In genomic region chr5:92887254-92887653, GRCh38 we compare ENCODE assay signal across 1 cellular context.
A peak's percentile ranks its signal among the peaks of the same experiment; 100 is the strongest.
TF ChIP-seq lines count a peak whose summit lies in the region.

No MANE protein-coding gene starts in this region.

TF ChIP-seq in HepG2, 621 proteins besides CTCF, POLR2A, EP300 and RAD21 (continued from another document and continues in another):
- TF ChIP-seq FOXP4 (CRISPR knock-in tag; IDR thresholded peaks at IDR 0.05) (peak; percentile 99), ZBTB25 (CRISPR knock-in tag; IDR thresholded peaks at IDR 0.05) (peak; percentile 79), MNT (IDR thresholded peaks at IDR 0.05) (no peak), CERS6 (CRISPR knock-in tag; IDR thresholded peaks at IDR 0.05) (no peak), ZMYM2 (CRISPR knock-in tag; IDR thresholded peaks at IDR 0.05) (no peak), BCL3 (CRISPR knock-in tag; IDR thresholded peaks at IDR 0.05) (no peak), FIP1L1 (IDR thresholded peaks at IDR 0.05; ENCODE audit: borderline replicate concordance, insufficient read depth, low read depth, low read length) (no peak), RERE (CRISPR knock-in tag; IDR thresholded peaks at IDR 0.05; ENCODE audit: low read depth) (peak; percentile 60; the same call in 1 of the 2 replicates), ZNF749 (CRISPR knock-in tag; IDR thresholded peaks at IDR 0.05; ENCODE audit: borderline replicate concordance) (no peak), GRHL1 (CRISPR knock-in tag; conservative IDR thresholded peaks at IDR 0.05) (no peak), TOPORS (CRISPR knock-in tag; IDR thresholded peaks at IDR 0.05) (no peak), CHCHD3 (CRISPR knock-in tag; IDR thresholded peaks at IDR 0.05) (no peak), DBP (CRISPR knock-in tag; IDR thresholded peaks at IDR 0.05; ENCODE audit: not compliant biosample characterization) (no peak), PLRG1 (conservative IDR thresholded peaks at IDR 0.05) (no peak), ZNF564 (CRISPR knock-in tag; IDR thresholded peaks at IDR 0.05) (no peak), CENPT (CRISPR knock-in tag; IDR thresholded peaks at IDR 0.05; ENCODE audit: low read depth) (no peak), HMG20B (CRISPR knock-in tag; conservative IDR thresholded peaks at IDR 0.05) (no peak; the same call in 1 of the 2 replicates), ZNF383 (CRISPR knock-in tag; IDR thresholded peaks at IDR 0.05; ENCODE audit: borderline replicate concordance) (no peak), NR2F2 (IDR thresholded peaks at IDR 0.05; ENCODE audit: borderline replicate concordance, low read depth) (peak; percentile 80), KLF16 (CRISPR knock-in tag; IDR thresholded peaks at IDR 0.05) (peak in 1 of 2 experiments; percentile 80; a peak in 2 of 4 replicates), ZNF326 (CRISPR knock-in tag; IDR thresholded peaks at IDR 0.05; ENCODE audit: borderline replicate concordance) (no peak), E2F2 (CRISPR knock-in tag; IDR thresholded peaks at IDR 0.05; ENCODE audit: borderline replicate concordance) (no peak), SOX6 (IDR thresholded peaks at IDR 0.05) (no peak), SOX6 (CRISPR knock-in tag; IDR thresholded peaks at IDR 0.05) (peak; percentile 93), SIX4 (CRISPR knock-in tag; IDR thresholded peaks at IDR 0.05) (peak; percentile 86), SNRNP70 (IDR thresholded peaks at IDR 0.05; ENCODE audit: low read depth, low read length) (no peak), ZFP62 (CRISPR knock-in tag; IDR thresholded peaks at IDR 0.05) (no peak), RXRB (CRISPR knock-in tag; IDR thresholded peaks at IDR 0.05; ENCODE audit: borderline replicate concordance) (peak; percentile 99), ZNF674 (CRISPR knock-in tag; IDR thresholded peaks at IDR 0.05; ENCODE audit: low read depth) (no peak), ELK4 (CRISPR knock-in tag; IDR thresholded peaks at IDR 0.05; ENCODE audit: borderline replicate concordance) (no peak), GABPB1 (CRISPR knock-in tag; IDR thresholded peaks at IDR 0.05) (peak; percentile 40; the same call in 1 of the 2 replicates), TBP (CRISPR knock-in tag; IDR thresholded peaks at IDR 0.05) (no peak), ZNF766 (CRISPR knock-in tag; IDR thresholded peaks at IDR 0.05; ENCODE audit: borderline replicate concordance) (no peak), TGIF2 (CRISPR knock-in tag; IDR thresholded peaks at IDR 0.05) (no peak), ZNF335 (CRISPR knock-in tag; IDR thresholded peaks at IDR 0.05) (0 out of 2 replicates have a peak, but pooled peaks have one; percentile 62), ZBTB3 (CRISPR knock-in tag; IDR thresholded peaks at IDR 0.05; ENCODE audit: borderline replicate concordance, low read depth) (no peak), ZNF747 (CRISPR knock-in tag; IDR thresholded peaks at IDR 0.05; ENCODE audit: borderline replicate concordance) (no peak), PCBP2 (optimal IDR thresholded peaks at IDR 0.05; ENCODE audit: low read depth, low read length, poor library complexity, severe bottlenecking) (no peak), ZKSCAN5 (CRISPR knock-in tag; IDR thresholded peaks at IDR 0.05) (no peak), GLI4 (CRISPR knock-in tag; IDR thresholded peaks at IDR 0.05; ENCODE audit: borderline replicate concordance) (no peak), ZNF205 (CRISPR knock-in tag; IDR thresholded peaks at IDR 0.05) (no peak), MEIS2 (CRISPR knock-in tag; IDR thresholded peaks at IDR 0.05) (peak; percentile 54; the same call in 1 of the 2 replicates), FOXA3 (CRISPR knock-in tag; IDR thresholded peaks at IDR 0.05) (peak; percentile 96), ZNF572 (CRISPR knock-in tag; IDR thresholded peaks at IDR 0.05) (no peak), ZNF777 (CRISPR knock-in tag; IDR thresholded peaks at IDR 0.05) (no peak), TRIM22 (IDR thresholded peaks at IDR 0.05) (no peak), ZNF746 (CRISPR knock-in tag; IDR thresholded peaks at IDR 0.05) (no peak), THYN1 (CRISPR knock-in tag; IDR thresholded peaks at IDR 0.05; ENCODE audit: borderline replicate concordance, low read depth) (no peak)
